Comparison of ENCODE assay signal across 1 cellular context in the genomic region with DNA sequence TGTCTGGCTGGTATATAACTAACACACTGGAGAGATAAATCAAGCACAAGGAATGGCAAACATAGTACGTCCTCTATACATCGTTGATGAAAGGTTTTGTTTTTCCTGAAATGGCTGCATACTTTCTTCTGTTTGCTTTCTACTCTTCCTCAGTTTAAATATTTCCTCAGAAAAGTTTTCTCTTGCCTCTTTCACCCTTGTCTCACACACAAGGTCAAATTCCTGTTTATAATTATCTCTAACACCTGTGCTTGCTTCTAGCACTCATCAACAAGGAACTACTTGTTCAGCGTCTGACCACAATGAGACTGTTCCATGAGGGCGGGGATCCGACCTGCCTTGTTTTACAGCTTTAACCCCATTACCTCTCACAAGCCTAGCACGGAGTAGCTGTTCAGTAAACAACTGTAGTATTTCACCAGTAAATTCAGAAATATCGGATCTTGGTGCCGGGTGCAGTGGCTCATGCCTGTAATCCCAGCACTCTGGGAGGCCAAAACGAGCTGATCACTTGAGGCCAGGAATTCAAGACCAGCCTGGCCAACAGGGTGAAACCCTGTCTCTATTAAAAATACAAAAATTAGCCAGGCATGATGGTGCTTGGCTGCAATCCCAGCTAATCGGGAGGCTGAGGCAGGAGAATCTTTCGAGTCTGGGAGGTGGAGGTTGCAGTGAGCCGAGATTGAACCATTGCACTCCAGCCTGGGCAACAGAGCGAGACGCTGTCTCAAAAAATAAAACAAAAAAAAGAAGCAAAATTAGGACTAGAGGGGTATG.
TF ChIP-seq lines count a peak whose summit lies in the region.

No MANE protein-coding gene starts in this region.

TF ChIP-seq in IMR-90, 13 proteins besides CTCF, POLR2A, EP300 and RAD21:
- TF ChIP-seq BHLHE40 (IDR thresholded peaks at IDR 0.05; ENCODE audit: low read depth, low read length): no peak
- no peak for TF ChIP-seq RCOR1 (IDR thresholded peaks at IDR 0.05; ENCODE audit: insufficient replicate concordance, low read length)
- no peak for TF ChIP-seq CHD1 (IDR thresholded peaks at IDR 0.05; ENCODE audit: low read depth, low read length)
- TF ChIP-seq NFE2L2 (IDR thresholded peaks at IDR 0.05; ENCODE audit: low read depth, low read length): no peak
- TF ChIP-seq RFX5 (IDR thresholded peaks at IDR 0.05; ENCODE audit: low read depth, low read length): no peak
- TF ChIP-seq, protein P1, sequence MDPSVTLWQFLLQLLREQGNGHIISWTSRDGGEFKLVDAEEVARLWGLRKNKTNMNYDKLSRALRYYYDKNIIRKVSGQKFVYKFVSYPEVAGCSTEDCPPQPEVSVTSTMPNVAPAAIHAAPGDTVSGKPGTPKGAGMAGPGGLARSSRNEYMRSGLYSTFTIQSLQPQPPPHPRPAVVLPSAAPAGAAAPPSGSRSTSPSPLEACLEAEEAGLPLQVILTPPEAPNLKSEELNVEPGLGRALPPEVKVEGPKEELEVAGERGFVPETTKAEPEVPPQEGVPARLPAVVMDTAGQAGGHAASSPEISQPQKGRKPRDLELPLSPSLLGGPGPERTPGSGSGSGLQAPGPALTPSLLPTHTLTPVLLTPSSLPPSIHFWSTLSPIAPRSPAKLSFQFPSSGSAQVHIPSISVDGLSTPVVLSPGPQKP (IDR thresholded peaks at IDR 0.05; ENCODE audit: borderline replicate concordance, low read depth, low read length): no peak
- TF ChIP-seq FOS (IDR thresholded peaks at IDR 0.05; ENCODE audit: low read depth, low read length): no peak
- no peak for TF ChIP-seq MAZ (IDR thresholded peaks at IDR 0.05; ENCODE audit: borderline replicate concordance, low read depth, low read length)
- TF ChIP-seq MAFK (IDR thresholded peaks at IDR 0.05; ENCODE audit: low read depth, low read length): no peak
- no peak for TF ChIP-seq CEBPB (IDR thresholded peaks at IDR 0.05; ENCODE audit: low read depth, low read length)
- no peak for TF ChIP-seq MXI1 (IDR thresholded peaks at IDR 0.05; ENCODE audit: borderline replicate concordance, low read depth, low read length)
- TF ChIP-seq, protein P2, sequence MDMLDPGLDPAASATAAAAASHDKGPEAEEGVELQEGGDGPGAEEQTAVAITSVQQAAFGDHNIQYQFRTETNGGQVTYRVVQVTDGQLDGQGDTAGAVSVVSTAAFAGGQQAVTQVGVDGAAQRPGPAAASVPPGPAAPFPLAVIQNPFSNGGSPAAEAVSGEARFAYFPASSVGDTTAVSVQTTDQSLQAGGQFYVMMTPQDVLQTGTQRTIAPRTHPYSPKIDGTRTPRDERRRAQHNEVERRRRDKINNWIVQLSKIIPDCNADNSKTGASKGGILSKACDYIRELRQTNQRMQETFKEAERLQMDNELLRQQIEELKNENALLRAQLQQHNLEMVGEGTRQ (IDR thresholded peaks at IDR 0.05; ENCODE audit: low read depth, low read length): no peak
- no peak for TF ChIP-seq SMC3 (IDR thresholded peaks at IDR 0.05; ENCODE audit: low read depth, low read length)
TF ChIP-seq in IMR-90: peak in this region for 0.
